ENCODE assay signal across 17 cellular contexts in the genomic region with DNA sequence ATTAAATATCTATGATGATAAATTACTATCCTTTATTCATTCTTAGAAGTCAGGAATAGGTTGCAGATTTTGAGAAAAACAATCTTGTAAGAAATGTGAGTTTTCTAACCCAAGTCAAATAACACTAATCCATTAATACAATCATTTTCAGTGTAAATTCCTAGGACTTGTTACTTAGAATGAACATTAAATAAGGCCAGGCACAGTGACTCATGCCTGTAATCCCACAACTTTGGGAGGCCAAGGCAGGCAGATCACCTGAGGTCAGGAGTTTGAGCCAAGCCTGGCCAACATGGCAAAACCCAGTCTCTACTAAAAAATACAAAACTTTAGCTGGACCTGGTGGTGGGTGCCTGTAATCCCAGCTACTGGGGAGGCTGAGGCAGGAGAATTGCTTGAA. TPM values are rescaled to one million over a fixed set of nuclear protein-coding genes. Genes with fewer than 3 reads are reported as not detected.
A peak's percentile ranks its signal among the peaks of the same experiment; 100 is the strongest.
DNase-seq lines count a peak whose midpoint lies in the region; TF ChIP-seq lines count a peak whose summit lies in the region.
"Had no signal": no experiment of that assay in that cellular context is flagged by ENCODE, and none has a peak within 500 bp of the region (broad histone marks: within the 10 kb centered on the region; RNA-seq: fewer than 3 reads in every experiment).

No MANE protein-coding gene starts in this region.

- H3K4me3 ChIP-seq in MG63 (no peak overlapping the region), brain microvascular endothelial cell (ENCODE audit: low read depth, low read length) (no peak overlapping the region)
- H3K4me3 ChIP-seq: K562 had no signal

- peaks cover 40% of the 10 kb centered on the region for H3K36me3 Mint-ChIP-seq in osteocyte (ENCODE audit: unreplicated experiment)

- DNase-seq in ELR (ENCODE audit: low read depth) (peak; percentile 19), MG63 (peak; percentile 24), brain microvascular endothelial cell (peak; percentile 13), kidney tubule cell (ENCODE audit: low spot score) (peak; percentile 32), GM13976 (ENCODE audit: low spot score) (no peak), T-helper 2 cell (no peak), NCI-H748 (lab: John Stamatoyannopoulos, UW; ENCODE audit: unreplicated experiment) (no peak), osteocyte (ENCODE audit: extremely low spot score, unreplicated experiment) (no peak)
- DNase-seq: COR-L47, DMS153, GOT3, HFFc6, NCI-H1105 treated with DMSO at 0.1 percent for 48 hours, NCI-H1930, NCI-H510A treated with DMSO at 0.1 percent for 48 hours had no signal

- no peak overlapping the region for H3K27ac ChIP-seq in brain microvascular endothelial cell

- H3K36me3 ChIP-seq in MG63 (peaks cover 12% of the 10 kb centered on the region), brain microvascular endothelial cell (replicated peaks) (peaks cover 31% of the 10 kb centered on the region)

- TF ChIP-seq CTCF in brain microvascular endothelial cell (IDR thresholded peaks at IDR 0.05; ENCODE audit: low read depth, low read length, missing control alignments): no peak
- no peak for TF ChIP-seq CTCF in GM13976 (IDR thresholded peaks at IDR 0.05; ENCODE audit: borderline replicate concordance, control extremely low read depth, extremely low read depth, insufficient read depth, missing control alignments)
- no peak for TF ChIP-seq CTCF in osteocyte (IDR thresholded peaks at IDR 0.05)

- H3K9me3 ChIP-seq in MG63: no peaks in the 10 kb centered on the region

- no peak overlapping the region for H3K27ac Mint-ChIP-seq in osteocyte (ENCODE audit: unreplicated experiment)
- H3K27ac Mint-ChIP-seq: CD14-positive monocyte had no signal

- H3K27me3 Mint-ChIP-seq in osteocyte (ENCODE audit: unreplicated experiment): no peaks in the 10 kb centered on the region

- H3K4me1 Mint-ChIP-seq in osteocyte (ENCODE audit: unreplicated experiment): no peaks in the 10 kb centered on the region
- H3K4me1 Mint-ChIP-seq: CD14-positive monocyte had no signal

- H3K27me3 ChIP-seq in MG63 (no peaks in the 10 kb centered on the region), brain microvascular endothelial cell (replicated peaks) (no peaks in the 10 kb centered on the region)

- in situ Hi-C loops in brain microvascular endothelial cell (cut with HindIII; ENCODE audit: low pct_ligation_motif_present, low sequenced_read_pairs) (no loop called here), GM13976 (cut with MboI; ENCODE audit: low sequenced_read_pairs, unreplicated experiment) (no loop called here)

- no peak overlapping the region for H3K4me3 Mint-ChIP-seq in osteocyte (ENCODE audit: unreplicated experiment)
- H3K4me3 Mint-ChIP-seq: CD14-positive monocyte, HFFc6 had no signal

- H3K9me3 Mint-ChIP-seq in osteocyte (ENCODE audit: unreplicated experiment): no peaks in the 10 kb centered on the region
- H3K9me3 Mint-ChIP-seq: CD14-positive monocyte, HFFc6 had no signal

RNA-seq across cellular contexts. Expression of gene CDKL4, which starts 45.8 kb away (rescaled TPM):
- 0.30 TPM in 1 of 2 replicates, not detected in the other for total RNA-seq in MG63 (2014; rRNA removed; shearing (Covaris generic); ENCODE audit: low replicate concordance)
- total RNA-seq in osteocyte: 0.37 and 0.83 TPM in 2 replicates
- total RNA-seq: K562 had no signal

Comparison
In these comparisons a context has a peak if more than half of its experiments do, and no peak if none do; other contexts are left out.
1. DNase-seq: peak in ELR (single experiment), MG63 (single experiment), brain microvascular endothelial cell (single experiment) and kidney tubule cell (single experiment); none in GM13976 (single experiment), T-helper 2 cell (0 of 5), NCI-H748 (single experiment) and osteocyte (single experiment).